Comparison of ENCODE assay signal across 9 cellular contexts in the genomic region with DNA sequence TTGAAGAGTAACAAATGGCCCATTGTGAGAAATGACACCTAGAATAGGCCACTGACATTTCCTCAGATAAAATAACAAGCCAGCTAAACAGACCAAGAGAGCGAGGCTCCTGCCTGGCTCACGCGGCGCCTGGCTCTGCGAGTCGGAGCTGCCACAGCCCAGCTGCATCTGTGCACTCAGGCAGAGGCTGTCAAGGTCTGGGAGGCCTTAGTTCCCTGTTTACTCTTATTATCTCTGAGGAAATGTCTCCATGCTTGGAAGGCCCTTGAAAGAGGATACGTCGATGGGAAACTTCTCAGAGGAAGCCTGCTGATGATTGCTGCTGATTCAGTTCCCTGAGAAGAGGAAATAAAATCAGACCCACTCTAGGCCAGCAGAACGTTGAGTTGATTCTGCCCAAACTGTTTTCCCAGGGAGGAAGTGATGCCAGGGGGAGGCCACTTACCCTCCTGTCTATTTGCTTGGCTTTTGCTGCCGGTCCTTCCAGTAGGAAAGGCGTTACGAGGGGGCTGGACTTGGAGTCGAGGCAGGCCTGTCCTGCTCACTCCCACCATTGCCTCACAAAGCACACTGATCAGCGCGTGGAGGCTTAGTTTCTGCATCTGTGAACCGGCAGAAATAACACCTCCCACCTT.
DNase-seq lines count a peak whose midpoint lies in the region; ATAC-seq, FAIRE-seq and TF ChIP-seq lines count a peak whose summit lies in the region.
"Had no signal": no experiment of that assay in that cellular context is flagged by ENCODE, and none has a peak within 500 bp of the region (broad histone marks: within the 10 kb centered on the region; RNA-seq: fewer than 3 reads in every experiment).

No MANE protein-coding gene starts in this region.

- ATAC-seq in sciatic nerve (peak; percentile 75), HG03139 (IDR thresholded peaks at IDR 0.05; ENCODE audit: unreplicated experiment) (no peak)

- no peak for TF ChIP-seq CTCF in cardiac fibroblast (IDR thresholded peaks at IDR 0.05; ENCODE audit: low read depth, low read length)
- TF ChIP-seq CTCF in kidney (IDR thresholded peaks at IDR 0.05; ENCODE audit: borderline replicate concordance, extremely low read depth, insufficient read depth): no peak
- no peak for TF ChIP-seq CTCF in GM20000 (IDR thresholded peaks at IDR 0.05; ENCODE audit: extremely low read depth, missing control alignments)
- no peak for TF ChIP-seq CTCF in D721Med (IDR thresholded peaks at IDR 0.05; ENCODE audit: insufficient read depth, missing control alignments)

- H3K4me3 ChIP-seq in cardiac fibroblast (replicated peaks in 1 of 2; ENCODE audit: low read depth in 2 of 2, low read length in 2 of 2) (no peak overlapping the region), kidney (ENCODE audit: low read length in 2 of 2) (no peak overlapping the region)

- peak overlapping the region; percentile 40 to 41 for H3K27ac ChIP-seq in kidney (ENCODE audit: low read depth in 2 of 2, low read length in 2 of 2)
- H3K27ac ChIP-seq: RWPE1 had no signal

- H3K9me3 ChIP-seq in kidney (ENCODE audit: control insufficient read depth in 1 of 2, low read length in 2 of 2): no peaks in the 10 kb centered on the region

- FAIRE-seq in kidney (lab: Jason Lieb, UNC) (no peak), D721Med (lab: Jason Lieb, UNC) (no peak)

- peaks cover 2 to 4% of the 10 kb centered on the region in 2 donors for H3K36me3 ChIP-seq in kidney (ENCODE audit: control insufficient read depth in 1 of 2, insufficient read depth in 2 of 2, low read length in 2 of 2)

- peaks cover 2 to 5% of the 10 kb centered on the region in 2 donors for H3K4me1 ChIP-seq in kidney (ENCODE audit: control insufficient read depth in 1 of 2, insufficient read depth in 1 of 2, low read depth in 1 of 2, low read length in 2 of 2)

- no peak overlapping the region for H3K9ac ChIP-seq in kidney (ENCODE audit: low read length in 2 of 2)

- DNase-seq in MV-4-11 (lab: John Stamatoyannopoulos, UW) (peak; percentile 69), cardiac fibroblast (ENCODE audit: low read depth in 2 of 2) (peak; percentile 35 to 84), kidney (peak; percentile 65), sciatic nerve (ENCODE audit: low spot score) (peak; percentile 53), GM20000 (ENCODE audit: low spot score) (no peak), middle frontal gyrus (ENCODE audit: extremely low spot score, low spot score) (no peak), D721Med (ENCODE audit: insufficient read length, low spot score) (no peak)

- intact Hi-C loops in kidney (cut with DNase I): no loop called here
- intact Hi-C loops in sciatic nerve (cut with DNase I): no loop called here

Comparison
In these comparisons a context has a peak if more than half of its experiments do, and no peak if none do; other contexts are left out.
1. DNase-seq: peak in MV-4-11 (single experiment), cardiac fibroblast (2 of 2), kidney (single experiment) and sciatic nerve (single experiment); none in GM20000 (single experiment), middle frontal gyrus (single experiment) and D721Med (single experiment).